ENCODE assay signal across 1 cellular context in genomic region chr16:4320030-4320429, GRCh38.
TF ChIP-seq lines count a peak whose summit lies in the region.

No MANE protein-coding gene starts in this region.

TF ChIP-seq in SK-N-SH, 30 proteins besides CTCF, POLR2A, EP300 and RAD21 (continued from another document):
- TF ChIP-seq PBX3 (IDR thresholded peaks at IDR 0.05) (no peak), TEAD4 (IDR thresholded peaks at IDR 0.05; ENCODE audit: borderline replicate concordance, insufficient read depth) (no peak), FOSL2 (IDR thresholded peaks at IDR 0.05; ENCODE audit: borderline replicate concordance, low read depth) (no peak), MEF2A (IDR thresholded peaks at IDR 0.05; ENCODE audit: borderline replicate concordance, low read depth) (no peak), RFX5 (IDR thresholded peaks at IDR 0.05; ENCODE audit: low read length) (no peak)
TF ChIP-seq in SK-N-SH: peak in this region for 0.
